8 cellular contexts compared by ENCODE assay signal in the genomic region with DNA sequence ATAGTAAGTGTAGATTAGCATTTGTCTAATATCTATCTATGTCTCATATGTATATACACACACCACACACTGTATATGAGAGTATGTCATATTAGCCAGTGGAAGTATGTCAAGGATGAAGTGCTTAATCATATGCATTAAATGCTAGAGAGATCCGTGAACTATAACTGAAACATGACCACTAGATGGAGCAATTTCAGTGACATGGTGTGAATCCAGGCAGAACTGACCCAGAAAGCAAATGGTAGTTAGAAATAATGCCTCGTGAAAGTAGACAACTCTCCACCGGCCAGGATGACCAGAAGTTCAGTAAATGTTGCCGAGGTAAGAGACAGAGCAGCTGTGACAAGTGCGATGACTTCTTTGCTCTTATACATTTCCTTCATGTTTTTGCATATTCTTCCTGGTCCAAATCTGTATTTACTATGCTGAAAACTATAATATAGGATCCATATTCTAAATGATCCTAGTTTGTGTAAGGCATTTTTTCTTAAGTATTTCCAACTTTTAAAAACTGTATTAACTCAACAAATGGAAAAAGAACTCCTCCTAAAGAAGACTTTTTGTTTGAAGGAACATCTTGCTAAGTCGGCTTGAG. TPM values are rescaled to one million over a fixed set of nuclear protein-coding genes. Genes with fewer than 3 reads are reported as not detected.
DNase-seq lines count a peak whose midpoint lies in the region; ATAC-seq and TF ChIP-seq lines count a peak whose summit lies in the region.
"Not testable (repeated sequence)": the region's sequence is repeated elsewhere in the genome, so short reads cannot be mapped to it uniquely, and the experiment has no call there.

No MANE protein-coding gene starts in this region.

- H3K27ac ChIP-seq in mesenchymal stem cell (ENCODE audit: low read length, poor library complexity, severe bottlenecking); upper lobe of right lung: not testable (repeated sequence)

- not testable (repeated sequence) for H3K4me1 ChIP-seq in mesenchymal stem cell (ENCODE audit: control insufficient read depth, insufficient read depth, low read depth, low read length); upper lobe of right lung

- peak overlapping the region; percentile 2 for H3K4me3 Mint-ChIP-seq in activated CD4-positive, alpha-beta T cell treated with anti-CD3 and anti-CD28 coated beads for 36 hours

- H3K36me3 Mint-ChIP-seq in activated CD4-positive, alpha-beta T cell treated with anti-CD3 and anti-CD28 coated beads for 36 hours (ENCODE audit: low read depth): not testable (repeated sequence)

- H3K36me3 ChIP-seq in mesenchymal stem cell (ENCODE audit: control insufficient read depth in 1 of 2, insufficient read depth in 2 of 2, low read depth in 1 of 2, low read length in 2 of 2); upper lobe of right lung: not testable (repeated sequence)

- not testable (repeated sequence) for H4K8ac ChIP-seq in mesenchymal stem cell (ENCODE audit: low read length)

- not testable (repeated sequence) for H2AFZ ChIP-seq in mesenchymal stem cell (ENCODE audit: low read depth, low read length)

- H3K4me1 Mint-ChIP-seq in activated CD4-positive, alpha-beta T cell treated with anti-CD3 and anti-CD28 coated beads for 36 hours: peaks cover 39% of the 10 kb centered on the region

- H3K4me3 ChIP-seq in GM12864 (ENCODE audit: low read depth, low read length); mesenchymal stem cell (ENCODE audit: insufficient read depth in 1 of 2, low read depth in 1 of 2, low read length in 2 of 2); upper lobe of right lung: not testable (repeated sequence)

- ATAC-seq in GM21619 (IDR thresholded peaks at IDR 0.05; ENCODE audit: unreplicated experiment) (peak; percentile 94), HG03520 (IDR thresholded peaks at IDR 0.05; ENCODE audit: unreplicated experiment) (peak; percentile 97), esophagus mucosa (peak; percentile 75), upper lobe of right lung (peak; percentile 97)
- ATAC-seq in activated CD4-positive, alpha-beta T cell treated with anti-CD3 and anti-CD28 coated beads for 36 hours: peak; percentile 94

- H3K14ac ChIP-seq in mesenchymal stem cell (ENCODE audit: low read length in 2 of 2): not testable (repeated sequence)

- not testable (repeated sequence) for H3K4ac ChIP-seq in mesenchymal stem cell (ENCODE audit: low read depth in 1 of 2, low read length in 2 of 2)

- CTCF ChIA-PET in activated CD4-positive, alpha-beta T cell treated with anti-CD3 and anti-CD28 coated beads for 36 hours (lab: Charles Lee): interaction anchor here (0.6 to 2.7 kb wide), 2 partner anchors 8 to 41 kb away, joined by 3 to 10 read pairs; no protein-coding TSS in a partner anchor

- H3K79me1 ChIP-seq in mesenchymal stem cell (replicated peaks; ENCODE audit: low read length, poor library complexity, severe bottlenecking): not testable (repeated sequence)

- POLR2A ChIA-PET in activated CD4-positive, alpha-beta T cell treated with anti-CD3 and anti-CD28 coated beads for 36 hours (lab: Charles Lee): not testable (repeated sequence)

- not testable (repeated sequence) for H3K9me3 ChIP-seq in mesenchymal stem cell (ENCODE audit: control insufficient read depth, low read length); upper lobe of right lung

- 27% methylated on average over 5 of the region's 6 CpGs for WGBS in mesenchymal stem cell

- not testable (repeated sequence) for H3K9me3 Mint-ChIP-seq in activated CD4-positive, alpha-beta T cell treated with anti-CD3 and anti-CD28 coated beads for 36 hours (ENCODE audit: low read depth)

- DNase-seq in GM12864 (ENCODE audit: low read depth): peak; percentile 1
- peak; percentile 1 for DNase-seq in NCI-H524 treated with DMSO at 0.1 percent for 48 hours (lab: John Stamatoyannopoulos, UW)
- not testable (repeated sequence) for DNase-seq in activated CD4-positive, alpha-beta T cell treated with anti-CD3 and anti-CD28 coated beads for 36 hours; upper lobe of right lung
- peak; percentile 51 for DNase-seq in mesenchymal stem cell

- not testable (repeated sequence) for H2AK5ac ChIP-seq in mesenchymal stem cell (ENCODE audit: low read length, severe bottlenecking)

- not testable (repeated sequence) for H3K18ac ChIP-seq in mesenchymal stem cell (ENCODE audit: low read depth in 1 of 2, low read length in 2 of 2)

- not testable (repeated sequence) for H3K23ac ChIP-seq in mesenchymal stem cell (ENCODE audit: low read length in 2 of 2)

- TF ChIP-seq CTCF in GM12864 (IDR thresholded peaks at IDR 0.05; ENCODE audit: low read depth, low read length, missing control alignments): peak; percentile 51
- peak; percentile 64 for TF ChIP-seq CTCF in upper lobe of right lung (IDR thresholded peaks at IDR 0.05)

- not testable (repeated sequence) for H3K4me2 ChIP-seq in mesenchymal stem cell (ENCODE audit: low read length, poor library complexity, severe bottlenecking)

- H3K9ac ChIP-seq in mesenchymal stem cell (ENCODE audit: low read length): not testable (repeated sequence)

- not testable (repeated sequence) for H2BK12ac ChIP-seq in mesenchymal stem cell (ENCODE audit: low read length in 2 of 2)

- not testable (repeated sequence) for H3K27ac Mint-ChIP-seq in activated CD4-positive, alpha-beta T cell treated with anti-CD3 and anti-CD28 coated beads for 36 hours

- H2BK15ac ChIP-seq in mesenchymal stem cell (ENCODE audit: low read depth, poor library complexity, severe bottlenecking): not testable (repeated sequence)

- not testable (repeated sequence) for H4K91ac ChIP-seq in mesenchymal stem cell (ENCODE audit: low read length)

- intact Hi-C loops in activated CD4-positive, alpha-beta T cell treated with anti-CD3 and anti-CD28 coated beads for 36 hours (cut with DNase I, micrococcal nuclease): loop anchor here (2.0 to 10.0 kb wide), 4 partner anchors 80 to 347 kb away; no protein-coding TSS in a partner anchor
- intact Hi-C loops in upper lobe of right lung (cut with DNase I): not testable (repeated sequence)

- H2BK5ac ChIP-seq in mesenchymal stem cell (ENCODE audit: low read depth, low read length, poor library complexity, severe bottlenecking): not testable (repeated sequence)

- H3K27me3 ChIP-seq in mesenchymal stem cell (ENCODE audit: control insufficient read depth in 1 of 2, insufficient read depth in 1 of 2, low read length in 2 of 2); upper lobe of right lung: not testable (repeated sequence)

- H2BK120ac ChIP-seq in mesenchymal stem cell (ENCODE audit: low read depth, low read length): not testable (repeated sequence)

- not testable (repeated sequence) for H3K27me3 Mint-ChIP-seq in activated CD4-positive, alpha-beta T cell treated with anti-CD3 and anti-CD28 coated beads for 36 hours

RNA-seq across cellular contexts. Expression of gene PDSS1, which starts 12.7 kb away (rescaled TPM):
- 10 to 100 TPM; 16.1 to 20.7 TPM for total RNA-seq in activated CD4-positive, alpha-beta T cell treated with anti-CD3 and anti-CD28 coated beads for 36 hours
- total RNA-seq in esophagus mucosa: 9.8 TPM
- 3.6 TPM for polyA plus RNA-seq in mesenchymal stem cell (2013, experiment 1 of 2)
- polyA plus RNA-seq in mesenchymal stem cell (2013, experiment 2 of 2): 4.1 TPM
- 6.2 TPM for total RNA-seq in upper lobe of right lung
